In genomic region chr17:81834831-81835267, GRCh38 we compare ENCODE assay signal across 9 cellular contexts. TPM values are rescaled to one million over a fixed set of nuclear protein-coding genes. Genes with fewer than 3 reads are reported as not detected.
DNase-seq lines count a peak whose midpoint lies in the region; ATAC-seq and TF ChIP-seq lines count a peak whose summit lies in the region.
"Had no signal": no experiment of that assay in that cellular context is flagged by ENCODE, and none has a peak within 500 bp of the region (broad histone marks: within the 10 kb centered on the region; RNA-seq: fewer than 3 reads in every experiment).

Gene PPP1R27, minus strand, starts transcription at chr17:81835050. Its CDS starts 97 bp downstream, at chr17:81834953.

- no peaks in the 10 kb centered on the region for H3K36me3 Mint-ChIP-seq in stimulated activated naive CD8-positive, alpha-beta T cell treated with anti-CD3 and anti-CD28 coated beads, Interleukin-15, Interleukin-2, amounts not matched to agents 100 ng/mL and 50 ng/mL, for 24 hours (ENCODE audit: low read depth)
- H3K36me3 Mint-ChIP-seq in brain: no peaks in the 10 kb centered on the region

- no peaks in the 10 kb centered on the region for H3K27me3 Mint-ChIP-seq in stimulated activated naive CD8-positive, alpha-beta T cell treated with anti-CD3 and anti-CD28 coated beads, Interleukin-15, Interleukin-2, amounts not matched to agents 100 ng/mL and 50 ng/mL, for 24 hours
- H3K27me3 Mint-ChIP-seq in brain: peaks cover 4% of the 10 kb centered on the region

- ATAC-seq in stimulated activated naive CD8-positive, alpha-beta T cell treated with anti-CD3 and anti-CD28 coated beads, Interleukin-15, Interleukin-2, amounts not matched to agents 100 U/mL and 50 U/mL, for 24 hours: no peak
- ATAC-seq in HG03439 (IDR thresholded peaks at IDR 0.05; ENCODE audit: unreplicated experiment) (no peak), GM19035 (IDR thresholded peaks at IDR 0.05; ENCODE audit: unreplicated experiment) (no peak), left lobe of liver (no peak)

- H3K9me3 Mint-ChIP-seq in stimulated activated naive CD8-positive, alpha-beta T cell treated with anti-CD3 and anti-CD28 coated beads, Interleukin-15, Interleukin-2, amounts not matched to agents 100 ng/mL and 50 ng/mL, for 24 hours: no peaks in the 10 kb centered on the region
- H3K9me3 Mint-ChIP-seq in brain: no peaks in the 10 kb centered on the region

- peaks cover 27% of the 10 kb centered on the region for H3K4me1 Mint-ChIP-seq in stimulated activated naive CD8-positive, alpha-beta T cell treated with anti-CD3 and anti-CD28 coated beads, Interleukin-15, Interleukin-2, amounts not matched to agents 100 ng/mL and 50 ng/mL, for 24 hours (ENCODE audit: low read depth)
- H3K4me1 Mint-ChIP-seq in brain: peaks cover 42% of the 10 kb centered on the region

- DNase-seq in stimulated activated naive CD8-positive, alpha-beta T cell treated with anti-CD3 and anti-CD28 coated beads, Interleukin-15, Interleukin-2, amounts not matched to agents 100 U/mL and 50 U/mL, for 24 hours: no peak
- DNase-seq in mesenteric fat pad (ENCODE audit: low spot score) (peak; percentile 77), left lobe of liver (ENCODE audit: low spot score) (no peak), NCI-H2081 treated with DMSO at 0.1 percent for 48 hours (lab: John Stamatoyannopoulos, UW) (no peak)

- peak within 1 kb of the TSS; percentile 88 for H3K4me3 Mint-ChIP-seq in stimulated activated naive CD8-positive, alpha-beta T cell treated with anti-CD3 and anti-CD28 coated beads, Interleukin-15, Interleukin-2, amounts not matched to agents 100 ng/mL and 50 ng/mL, for 24 hours
- peak within 1 kb of the TSS; percentile 88 to 92 (median 90) for H3K4me3 Mint-ChIP-seq in brain

- peak within 1 kb of the TSS; percentile 89 for H3K27ac Mint-ChIP-seq in stimulated activated naive CD8-positive, alpha-beta T cell treated with anti-CD3 and anti-CD28 coated beads, Interleukin-15, Interleukin-2, amounts not matched to agents 100 ng/mL and 50 ng/mL, for 24 hours
- H3K27ac Mint-ChIP-seq in brain: peak within 1 kb of the TSS; percentile 75 to 97 (median 94)

- TF ChIP-seq CTCF in brain (conservative IDR thresholded peaks at IDR 0.05): no peak

RNA-seq across cellular contexts. Expression of gene PPP1R27, which starts in this region (rescaled TPM):
- not detected for polyA plus RNA-seq in brain (ENCODE audit: insufficient read depth, low read depth, low replicate concordance)
- not detected for total RNA-seq in mesenteric fat pad
- total RNA-seq in left lobe of liver: not detected
- total RNA-seq: LHCN-M2 had no signal

Comparison
In these comparisons a context has a peak if more than half of its experiments do, and no peak if none do; other contexts are left out.
1. Peak in DNase-seq in mesenteric fat pad; RNA of the gene not detected or under 1 TPM.